Comparison of ENCODE assay signal across 38 cellular contexts in the genomic region with DNA sequence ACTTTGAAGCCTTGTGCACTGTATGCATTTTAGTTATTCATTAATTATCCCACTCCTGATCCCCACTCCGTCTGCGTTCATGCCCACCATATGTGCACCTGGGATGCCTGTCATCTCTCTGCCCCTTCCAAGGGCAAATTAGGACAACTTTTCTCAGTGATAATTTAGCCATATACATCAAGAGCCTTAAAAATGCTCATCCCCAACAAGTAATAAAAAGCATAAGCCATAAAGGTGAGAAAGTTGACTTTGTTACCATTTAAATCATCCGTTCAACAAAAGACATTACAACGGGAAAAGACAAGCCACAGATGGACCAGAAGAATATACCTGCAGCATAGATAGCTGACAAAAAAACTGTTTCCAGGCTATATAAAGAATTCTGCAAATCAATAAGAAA.
"Had no signal": no experiment of that assay in that cellular context is flagged by ENCODE, and none has a peak within 500 bp of the region (broad histone marks: within the 10 kb centered on the region; RNA-seq: fewer than 3 reads in every experiment).

No MANE protein-coding gene starts in this region.

- H3K36me3 Mint-ChIP-seq: activated naive CD4-positive, alpha-beta T cell treated with anti-CD3 and anti-CD28 coated beads, Interleukin-2, amount 10 ng/mL, durations not matched to agents 7 days and 5 days; activated naive CD4-positive, alpha-beta T cell treated with anti-CD3 and anti-CD28 coated beads, Interleukin-2, amount 50 U/mL, for 24 hours; activated naive CD4-positive, alpha-beta T cell treated with anti-CD3 and anti-CD28 coated beads, Interleukin-2, amount 50 U/mL, for 72 hours; activated naive CD8-positive, alpha-beta T cell; activated naive CD8-positive, alpha-beta T cell treated with anti-CD3 and anti-CD28 coated beads for 36 hours; activated naive CD8-positive, alpha-beta T cell treated with anti-CD3 and anti-CD28 coated beads, Interleukin-2, amount 10 ng/mL, durations not matched to agents 7 days and 5 days had no signal

- ATAC-seq: activated naive CD4-positive, alpha-beta T cell treated with anti-CD3 and anti-CD28 coated beads, Interleukin-2, amount 50 U/mL, for 72 hours; activated naive CD8-positive, alpha-beta T cell treated with anti-CD3 and anti-CD28 coated beads, Interleukin-2, amount 50 U/mL, for 24 hours; activated T-cell treated with anti-CD3 and anti-CD28 coated beads, Interleukin-2, amount 50 U/mL, for 4 hours; activated T-cell treated with anti-CD3 and anti-CD28 coated beads, Interleukin-2, amount 50 U/mL, for 72 hours; activated T-helper 17 cell treated with anti-CD3 and anti-CD28 coated beads, Interleukin-2, amount 50 U/mL, for 72 hours; body of pancreas had no signal

- H3K4me1 ChIP-seq: adrenal gland, body of pancreas, breast epithelium had no signal

- H3K4me3 Mint-ChIP-seq: activated naive CD4-positive, alpha-beta T cell treated with anti-CD3 and anti-CD28 coated beads for 36 hours; activated naive CD4-positive, alpha-beta T cell treated with anti-CD3 and anti-CD28 coated beads, Interleukin-2, amount 10 ng/mL, durations not matched to agents 7 days and 5 days; activated naive CD4-positive, alpha-beta T cell treated with anti-CD3 and anti-CD28 coated beads, Interleukin-2, amount 50 U/mL, for 24 hours; activated naive CD8-positive, alpha-beta T cell; activated naive CD8-positive, alpha-beta T cell treated with anti-CD3 and anti-CD28 coated beads for 36 hours; activated naive CD8-positive, alpha-beta T cell treated with anti-CD3 and anti-CD28 coated beads, Interleukin-2, amount 10 ng/mL, durations not matched to agents 7 days and 5 days; activated naive CD8-positive, alpha-beta T cell treated with anti-CD3 and anti-CD28 coated beads, Interleukin-2, amount 50 U/mL, for 24 hours; activated T-cell treated with anti-CD3 and anti-CD28 coated beads, Interleukin-2, amount 50 U/mL, for 24 hours; activated T-cell treated with anti-CD3 and anti-CD28 coated beads, Interleukin-2, amount 50 U/mL, for 4 hours; activated T-cell treated with anti-CD3 and anti-CD28 coated beads, Interleukin-2, amount 50 U/mL, for 72 hours; activated T-helper 1 cell treated with anti-CD3 and anti-CD28 coated beads, Interleukin-12 subunit alpha, Interleukin-12 subunit beta, Interleukin-2, Interleukin-4 antibody, amounts not matched to agents 30 ng/mL and 10 ng/mL and 1 ng/mL, durations not matched to agents 14 hours and 24 hours and 36 hours; activated T-helper 17 cell treated with anti-CD3 and anti-CD28 coated beads, Interleukin-2, amount 50 U/mL, for 72 hours; central memory CD8-positive, alpha-beta T cell had no signal

- H3K27me3 ChIP-seq: adrenal gland, ascending aorta, body of pancreas, brain microvascular endothelial cell, cardiac muscle cell had no signal

- H3K4me3 ChIP-seq: adrenal gland, ascending aorta, body of pancreas, breast epithelium, cardiac muscle cell had no signal

- H3K9me3 ChIP-seq: adrenal gland, ascending aorta, body of pancreas, breast epithelium had no signal

- DNase-seq: activated effector memory CD4-positive, alpha-beta T cell treated with anti-CD3 and anti-CD28 coated beads, Interleukin-2, amount 50 U/mL, for 16 hours; activated effector memory CD4-positive, alpha-beta T cell treated with Interleukin-2 at 50 U/mL for 16 hours; activated gamma-delta T cell; activated gamma-delta T cell treated with Interleukin-2 at 50 U/mL for 16 hours; activated naive CD4-positive, alpha-beta T cell; activated naive CD4-positive, alpha-beta T cell treated with anti-CD3 and anti-CD28 coated beads for 36 hours; activated naive CD4-positive, alpha-beta T cell treated with anti-CD3 and anti-CD28 coated beads, Interleukin-2, amount 10 ng/mL, durations not matched to agents 7 days and 5 days; activated naive CD4-positive, alpha-beta T cell treated with anti-CD3 and anti-CD28 coated beads, Interleukin-2, amount 50 U/mL, for 16 hours; activated naive CD4-positive, alpha-beta T cell treated with Interleukin-2 at 50 U/mL for 16 hours; activated naive CD8-positive, alpha-beta T cell treated with anti-CD3 and anti-CD28 coated beads for 36 hours; activated naive CD8-positive, alpha-beta T cell treated with anti-CD3 and anti-CD28 coated beads, Interleukin-2, amount 10 ng/mL, durations not matched to agents 7 days and 5 days; activated naive CD8-positive, alpha-beta T cell treated with anti-CD3 and anti-CD28 coated beads, Interleukin-2, amount 50 U/mL, for 24 hours; activated T-cell treated with anti-CD3 and anti-CD28 coated beads, Interleukin-2, amount 50 U/mL, for 1 hour; activated T-cell treated with anti-CD3 and anti-CD28 coated beads, Interleukin-2, amount 50 U/mL, for 24 hours; activated T-cell treated with anti-CD3 and anti-CD28 coated beads, Interleukin-2, amount 50 U/mL, for 4 hours; activated T-cell treated with anti-CD3 and anti-CD28 coated beads, Interleukin-2, amount 50 U/mL, for 48 hours; activated T-cell treated with anti-CD3 and anti-CD28 coated beads, Interleukin-2, amount 50 U/mL, for 72 hours; adrenal gland; amniotic stem cell; amygdala; anterior cingulate cortex; aorta; body of pancreas; brain microvascular endothelial cell; caudate nucleus; central memory CD4-positive, alpha-beta T cell; cerebellar nuclear complex had no signal

- H3K27ac ChIP-seq: adrenal gland, ascending aorta, body of pancreas, brain microvascular endothelial cell, breast epithelium, cardiac muscle cell had no signal

- H3K4me1 Mint-ChIP-seq: activated naive CD4-positive, alpha-beta T cell treated with anti-CD3 and anti-CD28 coated beads, Interleukin-2, amount 10 ng/mL, durations not matched to agents 7 days and 5 days; activated naive CD4-positive, alpha-beta T cell treated with anti-CD3 and anti-CD28 coated beads, Interleukin-2, amount 50 U/mL, for 24 hours; activated naive CD8-positive, alpha-beta T cell treated with anti-CD3 and anti-CD28 coated beads for 36 hours; activated naive CD8-positive, alpha-beta T cell treated with anti-CD3 and anti-CD28 coated beads, Interleukin-2, amount 10 ng/mL, durations not matched to agents 7 days and 5 days; activated naive CD8-positive, alpha-beta T cell treated with anti-CD3 and anti-CD28 coated beads, Interleukin-2, amount 50 U/mL, for 24 hours; activated T-helper 17 cell treated with anti-CD3 and anti-CD28 coated beads, Interleukin-2, amount 50 U/mL, for 72 hours; central memory CD8-positive, alpha-beta T cell had no signal

- FAIRE-seq: astrocyte had no signal

- H3K27ac Mint-ChIP-seq: activated naive CD4-positive, alpha-beta T cell treated with anti-CD3 and anti-CD28 coated beads for 36 hours; activated naive CD4-positive, alpha-beta T cell treated with anti-CD3 and anti-CD28 coated beads, Interleukin-2, amount 10 ng/mL, durations not matched to agents 7 days and 5 days; activated naive CD4-positive, alpha-beta T cell treated with anti-CD3 and anti-CD28 coated beads, Interleukin-2, amount 50 U/mL, for 24 hours; activated naive CD4-positive, alpha-beta T cell treated with anti-CD3 and anti-CD28 coated beads, Interleukin-2, amount 50 U/mL, for 72 hours; activated naive CD8-positive, alpha-beta T cell; activated naive CD8-positive, alpha-beta T cell treated with anti-CD3 and anti-CD28 coated beads for 36 hours; activated naive CD8-positive, alpha-beta T cell treated with anti-CD3 and anti-CD28 coated beads, Interleukin-2, amount 10 ng/mL, durations not matched to agents 7 days and 5 days; activated naive CD8-positive, alpha-beta T cell treated with anti-CD3 and anti-CD28 coated beads, Interleukin-2, amount 50 U/mL, for 24 hours; activated T-cell treated with anti-CD3 and anti-CD28 coated beads, Interleukin-2, amount 50 U/mL, for 24 hours; activated T-cell treated with anti-CD3 and anti-CD28 coated beads, Interleukin-2, amount 50 U/mL, for 72 hours; activated T-helper 1 cell treated with anti-CD3 and anti-CD28 coated beads, Interleukin-12 subunit alpha, Interleukin-12 subunit beta, Interleukin-2, Interleukin-4 antibody, amounts not matched to agents 30 ng/mL and 10 ng/mL and 1 ng/mL, durations not matched to agents 14 hours and 24 hours and 36 hours; activated T-helper 17 cell treated with anti-CD3 and anti-CD28 coated beads, Interleukin-2, amount 50 U/mL, for 72 hours; activated T-helper 2 cell treated with anti-CD3 and anti-CD28 coated beads, Interferon-gamma antibody, Interleukin-2, Interleukin-4, amounts not matched to agents 10 μg/mL and 5 μg/mL and 100 μg/mL, durations not matched to agents 14 hours and 24 hours and 36 hours had no signal

- H3K9me3 Mint-ChIP-seq: activated naive CD4-positive, alpha-beta T cell treated with anti-CD3 and anti-CD28 coated beads for 36 hours; activated naive CD4-positive, alpha-beta T cell treated with anti-CD3 and anti-CD28 coated beads, Interleukin-2, amount 10 ng/mL, durations not matched to agents 7 days and 5 days; activated naive CD4-positive, alpha-beta T cell treated with anti-CD3 and anti-CD28 coated beads, Interleukin-2, amount 50 U/mL, for 24 hours; activated naive CD4-positive, alpha-beta T cell treated with anti-CD3 and anti-CD28 coated beads, Interleukin-2, amount 50 U/mL, for 72 hours; activated naive CD8-positive, alpha-beta T cell treated with anti-CD3 and anti-CD28 coated beads for 36 hours; activated naive CD8-positive, alpha-beta T cell treated with anti-CD3 and anti-CD28 coated beads, Interleukin-2, amount 10 ng/mL, durations not matched to agents 7 days and 5 days; activated naive CD8-positive, alpha-beta T cell treated with anti-CD3 and anti-CD28 coated beads, Interleukin-2, amount 50 U/mL, for 24 hours; activated T-cell treated with anti-CD3 and anti-CD28 coated beads, Interleukin-2, amount 50 U/mL, for 24 hours; activated T-cell treated with anti-CD3 and anti-CD28 coated beads, Interleukin-2, amount 50 U/mL, for 4 hours; activated T-cell treated with anti-CD3 and anti-CD28 coated beads, Interleukin-2, amount 50 U/mL, for 72 hours; activated T-helper 1 cell treated with anti-CD3 and anti-CD28 coated beads, Interleukin-12 subunit alpha, Interleukin-12 subunit beta, Interleukin-2, Interleukin-4 antibody, amounts not matched to agents 30 ng/mL and 10 ng/mL and 1 ng/mL, durations not matched to agents 14 hours and 24 hours and 36 hours; activated T-helper 17 cell treated with anti-CD3 and anti-CD28 coated beads, Interleukin-2, amount 50 U/mL, for 72 hours; activated T-helper 2 cell treated with anti-CD3 and anti-CD28 coated beads, Interferon-gamma antibody, Interleukin-2, Interleukin-4, amounts not matched to agents 10 μg/mL and 5 μg/mL and 100 μg/mL, durations not matched to agents 14 hours and 24 hours and 36 hours; central memory CD8-positive, alpha-beta T cell had no signal

- H3K36me3 ChIP-seq: adrenal gland, ascending aorta, brain microvascular endothelial cell, breast epithelium, cardiac muscle cell had no signal
